In genomic region chr3:7001370-7001769, GRCh38 we compare ENCODE assay signal across 7 cellular contexts.
"Had no signal": no experiment of that assay in that cellular context is flagged by ENCODE, and none has a peak within 500 bp of the region (broad histone marks: within the 10 kb centered on the region; RNA-seq: fewer than 3 reads in every experiment).

No MANE protein-coding gene starts in this region.

- H3K4me1 Mint-ChIP-seq: IgD-negative memory B cell had no signal

- ATAC-seq: HepG2, K562 had no signal

- H3K27me3 Mint-ChIP-seq: IgD-negative memory B cell had no signal

- H3K36me3 Mint-ChIP-seq: IgD-negative memory B cell had no signal

- H3K27ac Mint-ChIP-seq: IgD-negative memory B cell had no signal

- H3K4me3 Mint-ChIP-seq: IgD-negative memory B cell had no signal

- DNase-seq: IMR-90, KBM-7 had no signal

- H3K27ac ChIP-seq: HL-60 had no signal

- H3K4me3 ChIP-seq: K562 had no signal

- FAIRE-seq: HepG2, HTR-8/SVneo, K562 had no signal
